ENCODE assay signal across 29 cellular contexts in genomic region chr1:43850599-43851233, GRCh38.
DNase-seq lines count a peak whose midpoint lies in the region; ATAC-seq, FAIRE-seq and TF ChIP-seq lines count a peak whose summit lies in the region.
"Had no signal": no experiment of that assay in that cellular context is flagged by ENCODE, and none has a peak within 500 bp of the region (broad histone marks: within the 10 kb centered on the region; RNA-seq: fewer than 3 reads in every experiment).

No MANE protein-coding gene starts in this region.

- DNase-seq in Right ventricle myocardium superior (peak; percentile 55), right atrium auricular region (ENCODE audit: low spot score) (no peak), H1 (ENCODE audit: low read depth in 1 of 2, low spot score in 2 of 2) (peak in 1 of 2 experiments; percentile 26), type B pancreatic cell (ENCODE audit: extremely low spot score, unreplicated experiment) (no peak), putamen (ENCODE audit: low spot score) (no peak), NCI-H345 (lab: John Stamatoyannopoulos, UW) (no peak)
- DNase-seq: AML-193; Caco-2; CD8-positive, alpha-beta T cell; DMS79; EL; GDM1; KBM-7; MM.1S; NCI-H1048; NCI-H1694; NCI-H2029 treated with DMSO at 0.1 percent for 48 hours; NCI-H446; NCI-H524 treated with DMSO at 0.1 percent for 48 hours; NCI-H774; Peyer's patch; SK-N-SH; SW 1271 had no signal

- H3K79me2 ChIP-seq in H1 (ENCODE audit: control insufficient read depth in 1 of 2, insufficient read depth in 2 of 2, low read length in 2 of 2), result no peaks in the 10 kb centered on the region

- H3K9me3 ChIP-seq in right atrium auricular region, result no peaks in the 10 kb centered on the region
- H3K9me3 ChIP-seq in HEK293 (ENCODE audit: control insufficient read depth, insufficient read depth, low read depth, low read length), result no peaks in the 10 kb centered on the region
- no peaks in the 10 kb centered on the region for H3K9me3 ChIP-seq in H1 (ENCODE audit: insufficient read depth in 2 of 2, low read depth in 1 of 2, low read length in 1 of 2)
- H3K9me3 ChIP-seq: Caco-2, HAP-1, Peyer's patch, SK-N-SH had no signal

- H3K27ac Mint-ChIP-seq in type B pancreatic cell, result no peak overlapping the region
- H3K27ac Mint-ChIP-seq: CD8-positive, alpha-beta T cell; GM23338 had no signal

- H3K4me1 ChIP-seq in right atrium auricular region (peaks cover 0 to 10% of the 10 kb centered on the region in 2 donors), HEK293 (ENCODE audit: control insufficient read depth, insufficient read depth, low read length) (peaks cover 10% of the 10 kb centered on the region), H1 (replicated peaks in 1 of 4; ENCODE audit: control insufficient read depth in 3 of 4, insufficient read depth in 4 of 4, low read length in 3 of 4) (peaks cover 0 to 2% (median under 1%) of the 10 kb centered on the region in 4 experiments; a peak in 2 of 7 replicates)
- H3K4me1 ChIP-seq: Caco-2 had no signal

- H3K56ac ChIP-seq in H1 (replicated peaks; ENCODE audit: insufficient read length, low read depth, low read length), result no peak overlapping the region

- no peak overlapping the region for H2BK120ac ChIP-seq in H1 (replicated peaks; ENCODE audit: low read depth, low read length)

- no peak overlapping the region for H2BK12ac ChIP-seq in H1 (ENCODE audit: low read depth, low read length)

- H3K9me3 Mint-ChIP-seq in type B pancreatic cell, result peaks cover 5% of the 10 kb centered on the region
- H3K9me3 Mint-ChIP-seq: CD8-positive, alpha-beta T cell; GM23338 had no signal

- no peaks in the 10 kb centered on the region for H3K27me3 Mint-ChIP-seq in type B pancreatic cell

- no peak overlapping the region for H3K14ac ChIP-seq in H1 (ENCODE audit: insufficient read length)

- no peak overlapping the region for H3K27ac ChIP-seq in right atrium auricular region
- no peak overlapping the region for H3K27ac ChIP-seq in HEK293 (ENCODE audit: extremely low read depth, low read depth, low read length)
- no peak overlapping the region for H3K27ac ChIP-seq in H1 (ENCODE audit: low read depth, low read length)
- H3K27ac ChIP-seq: C4-2B, Peyer's patch had no signal

- no peaks in the 10 kb centered on the region for H4K20me1 ChIP-seq in H1 (replicated peaks in 1 of 2; ENCODE audit: control insufficient read depth in 1 of 2, insufficient read depth in 2 of 2, low read length in 2 of 2)

- TF ChIP-seq RAD21 in H1 (IDR thresholded peaks at IDR 0.05 in 1 of 2, conservative IDR thresholded peaks at IDR 0.05 in 1 of 2; ENCODE audit: low read depth in 2 of 2, low read length in 2 of 2), result no peak

- no peak overlapping the region for H3K23ac ChIP-seq in H1 (ENCODE audit: insufficient read length)

- no peak overlapping the region for H3K4me3 Mint-ChIP-seq in type B pancreatic cell
- H3K4me3 Mint-ChIP-seq: CD8-positive, alpha-beta T cell; GM23338 had no signal

- ATAC-seq in Right ventricle myocardium superior (ENCODE audit: poor library complexity), result peak; percentile 45
- ATAC-seq: CD8-positive, alpha-beta T cell; GM12878; GM23338 had no signal

- intact Hi-C loops in Right ventricle myocardium superior (cut with DNase I), result no loop called here

- H2AFZ ChIP-seq in H1 (ENCODE audit: low read length), result no peak overlapping the region
- H2AFZ ChIP-seq: GM23338 had no signal

- H3K27me3 ChIP-seq in right atrium auricular region (no peaks in the 10 kb centered on the region), H1 (replicated peaks in 1 of 4; ENCODE audit: control insufficient read depth in 3 of 4, extremely low read depth in 1 of 4, insufficient read depth in 3 of 4, low read length in 3 of 4) (no peaks in the 10 kb centered on the region)
- H3K27me3 ChIP-seq: Peyer's patch had no signal

- TF ChIP-seq EP300 in H1 (IDR thresholded peaks at IDR 0.05; ENCODE audit: borderline replicate concordance in 1 of 2, low read depth in 2 of 2, low read length in 2 of 2), result no peak

- no peaks in the 10 kb centered on the region for H3K79me1 ChIP-seq in H1 (ENCODE audit: low read depth, low read length)

- H2AK5ac ChIP-seq in H1 (ENCODE audit: low read depth, low read length), result no peak overlapping the region

- H3K36me3 Mint-ChIP-seq in type B pancreatic cell, result peaks cover 9% of the 10 kb centered on the region

- POLR2A ChIA-PET in HEK293 (lab: Yijun Ruan, JAX), result no interaction called here
- POLR2A ChIA-PET in H1 (lab: Charles Lee; ENCODE audit: partially characterized antibody), result interaction anchor here (0.8 to 1.4 kb wide), 2 partner anchors 12 to 62 kb away, joined by 3 read pairs; no protein-coding TSS in a partner anchor

- 0 out of 2 replicates have a peak overlapping the region, but pooled peaks have one; percentile 5 for H2BK15ac ChIP-seq in H1 (ENCODE audit: low read length)

- no peak overlapping the region for H3K4ac ChIP-seq in H1 (replicated peaks; ENCODE audit: insufficient read length, low read depth, low read length)

- no peak overlapping the region for H2BK5ac ChIP-seq in H1 (ENCODE audit: low read depth, low read length)

- no peak overlapping the region for H3K18ac ChIP-seq in H1 (ENCODE audit: extremely low read depth, low read length)

- CTCF ChIA-PET in HEK293 (lab: Yijun Ruan, JAX), result no interaction called here
- CTCF ChIA-PET in H1 (lab: Charles Lee; ENCODE audit: partially characterized antibody), result interaction anchor here (1.1 to 3.4 kb wide), 7 partner anchors 10 to 86 kb away, joined by 3 to 19 read pairs (median 5); no protein-coding TSS in a partner anchor

- no peak for TF ChIP-seq POLR2A in H1 (IDR thresholded peaks at IDR 0.05; ENCODE audit: control extremely low read depth in 1 of 2, low read depth in 2 of 2, low read length in 2 of 2)

- TF ChIP-seq CTCF in right atrium auricular region (IDR thresholded peaks at IDR 0.05) (no peak), HEK293 (tag by site-specific recombination; IDR thresholded peaks at IDR 0.05) (no peak), H1 (IDR thresholded peaks at IDR 0.05; ENCODE audit: control extremely low read depth in 1 of 3, insufficient read depth in 1 of 3, low read depth in 1 of 3, low read length in 3 of 3) (no peak), type B pancreatic cell (conservative IDR thresholded peaks at IDR 0.05) (no peak)

- H3K4me3 ChIP-seq in right atrium auricular region, result no peak overlapping the region
- H3K4me3 ChIP-seq in HEK293 (ENCODE audit: low read depth, low read length), result no peak overlapping the region
- no peak overlapping the region for H3K4me3 ChIP-seq in H1 (ENCODE audit: extremely low read depth in 1 of 4, insufficient read depth in 2 of 4, low read depth in 3 of 4, low read length in 4 of 4)
- H3K4me3 ChIP-seq: GM12878, GM23338, HAP-1, Peyer's patch had no signal

- no peak overlapping the region for H3K9ac ChIP-seq in H1 (replicated peaks in 1 of 4; ENCODE audit: extremely low read depth in 1 of 4, low read depth in 3 of 4, low read length in 3 of 4)
- H3K9ac ChIP-seq: SK-N-SH had no signal

- H3K23me2 ChIP-seq in H1 (ENCODE audit: low read depth, low read length), result no peaks in the 10 kb centered on the region

- H4K8ac ChIP-seq in H1 (ENCODE audit: extremely low read depth, insufficient read depth, low read length), result no peak overlapping the region

- no peak for FAIRE-seq in H1 (lab: Jason Lieb, UNC)
- FAIRE-seq: A204.1, GM12878 had no signal

- H3K4me2 ChIP-seq in H1 (ENCODE audit: insufficient read depth in 1 of 2, low read depth in 2 of 2, low read length in 2 of 2), result no peak overlapping the region
- H3K4me2 ChIP-seq: GM23338, SK-N-SH had no signal

- H3K36me3 ChIP-seq in right atrium auricular region (no peaks in the 10 kb centered on the region), HEK293 (ENCODE audit: control insufficient read depth in 2 of 2, insufficient read depth in 1 of 2, low read length in 2 of 2) (no peaks in the 10 kb centered on the region), H1 (ENCODE audit: control insufficient read depth in 2 of 4, insufficient read depth in 4 of 4, low read length in 3 of 4) (no peaks in the 10 kb centered on the region)
- H3K36me3 ChIP-seq: HAP-1, Peyer's patch had no signal

- H3K4me1 Mint-ChIP-seq in type B pancreatic cell (ENCODE audit: unreplicated experiment), result no peaks in the 10 kb centered on the region

- WGBS in H1 (ENCODE audit: extremely low coverage in 1 of 2, insufficient coverage in 1 of 2, insufficient read length in 1 of 2, insufficient replicate concordance in 2 of 2, low coverage in 1 of 2, low lambda C conversion rate in 2 of 2, missing lambda C conversion rate in 1 of 2), 2 experiments, result 92% methylated on average over 8 of the region's 8 CpGs; no CpG with 5 or more reads in 1 of the 2 experiments

- no peak overlapping the region for H2BK20ac ChIP-seq in H1 (ENCODE audit: low read length)

- no peak overlapping the region for H4K5ac ChIP-seq in H1 (ENCODE audit: insufficient read length, low read depth, low read length)

- no peak overlapping the region for H4K91ac ChIP-seq in H1 (replicated peaks; ENCODE audit: insufficient read length, low read length)

TF ChIP-seq in HEK293, 187 proteins besides CTCF, POLR2A, EP300 and RAD21:
- TF ChIP-seq RBAK (tag by site-specific recombination; IDR thresholded peaks at IDR 0.05) (no peak), GLIS1 (tag by site-specific recombination; IDR thresholded peaks at IDR 0.05) (0 out of 2 replicates have a peak, but pooled peaks have one; percentile 19)

TF ChIP-seq in H1, 55 proteins besides CTCF, POLR2A, EP300 and RAD21:
- TF ChIP-seq ATF2 (IDR thresholded peaks at IDR 0.05; ENCODE audit: low read length) (no peak), TEAD4 (IDR thresholded peaks at IDR 0.05; ENCODE audit: low read depth, low read length) (no peak), BCL11A (IDR thresholded peaks at IDR 0.05; ENCODE audit: low read depth in 2 of 2, low read length in 2 of 2) (no peak), GTF2F1 (IDR thresholded peaks at IDR 0.05; ENCODE audit: borderline replicate concordance, low read depth, low read length) (no peak), RBBP5 (IDR thresholded peaks at IDR 0.05; ENCODE audit: borderline replicate concordance, low read depth, low read length) (no peak), POLR2AphosphoS5 (IDR thresholded peaks at IDR 0.05; ENCODE audit: low read depth, low read length) (no peak), YY1 (IDR thresholded peaks at IDR 0.05; ENCODE audit: low read depth, low read length) (no peak), RNF2 (IDR thresholded peaks at IDR 0.05; ENCODE audit: borderline replicate concordance, low read depth, low read length, missing control alignments, poor library complexity, severe bottlenecking) (no peak)
